Comparison of ENCODE assay signal across 8 cellular contexts in the genomic region with DNA sequence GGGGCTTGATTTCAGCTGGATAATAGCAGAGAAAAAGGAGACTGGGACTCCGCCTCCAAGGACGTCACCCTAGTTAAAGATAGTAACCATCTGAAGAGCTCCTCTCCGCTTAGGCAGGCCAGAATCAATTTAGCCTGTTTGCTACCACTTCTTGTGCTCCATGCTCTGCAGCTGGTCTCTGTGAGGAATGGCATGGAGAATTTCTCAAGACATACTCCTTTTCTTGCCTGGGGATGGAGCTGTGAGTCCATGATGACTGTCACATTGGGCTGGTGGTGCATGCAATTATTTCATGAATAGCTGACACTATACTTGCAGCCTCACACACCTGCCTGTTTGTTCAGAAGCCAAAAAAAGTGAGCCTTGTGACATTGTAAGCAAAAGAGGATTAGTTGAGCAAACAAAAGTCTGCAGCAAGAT.
A peak's percentile ranks its signal among the peaks of the same experiment; 100 is the strongest.
DNase-seq lines count a peak whose midpoint lies in the region; ATAC-seq and TF ChIP-seq lines count a peak whose summit lies in the region.

No MANE protein-coding gene starts in this region.

- H3K4me3 ChIP-seq in GM12865 (ENCODE audit: low read depth, low read length) (no peak overlapping the region), neural progenitor cell (no peak overlapping the region)

- H3K79me2 ChIP-seq in neural progenitor cell (ENCODE audit: low read depth) = no peaks in the 10 kb centered on the region

- H3K27ac ChIP-seq in neural progenitor cell = peak overlapping the region; percentile 49

- DNase-seq in GM12865 (ENCODE audit: low read depth) (peak; percentile 31), NCI-H1417 treated with DMSO at 0.1 percent for 48 hours (lab: John Stamatoyannopoulos, UW) (peak; percentile 67), amniotic epithelial cell (ENCODE audit: low read depth) (peak; percentile 26), neural progenitor cell (ENCODE audit: low spot score) (peak; percentile 63)
- DNase-seq in stimulated activated naive CD4-positive, alpha-beta T cell treated with Interleukin-2 at 50 U/mL for 16 hours (lab: John Stamatoyannopoulos, UW) = no peak

- H3K4me3 Mint-ChIP-seq in neural progenitor cell = no peak overlapping the region

- peak overlapping the region; percentile 97 for H2AFZ ChIP-seq in neural progenitor cell (replicated peaks)

- H3K9me3 Mint-ChIP-seq in neural progenitor cell = peaks cover 15% of the 10 kb centered on the region

- no peaks in the 10 kb centered on the region for H3K27me3 ChIP-seq in neural progenitor cell

- TF ChIP-seq CTCF in GM12865 (IDR thresholded peaks at IDR 0.05; ENCODE audit: insufficient read depth, low read depth, low read length, missing control alignments) = peak; percentile 26
- TF ChIP-seq CTCF in neural progenitor cell (IDR thresholded peaks at IDR 0.05) = peak; percentile 44

- no peaks in the 10 kb centered on the region for H3K36me3 ChIP-seq in neural progenitor cell

- H3K27ac Mint-ChIP-seq in neural progenitor cell = no peak overlapping the region

- peaks cover 20% of the 10 kb centered on the region for H3F3A ChIP-seq in neural progenitor cell (ENCODE audit: low read depth)

- H3K9me3 ChIP-seq in neural progenitor cell (ENCODE audit: low read depth) = peaks cover 6% of the 10 kb centered on the region

- no peaks in the 10 kb centered on the region for H4K20me1 ChIP-seq in neural progenitor cell (ENCODE audit: low read depth)

- H3K4me1 Mint-ChIP-seq in neural progenitor cell = peaks cover 10% of the 10 kb centered on the region

- no peak overlapping the region for H3K9ac ChIP-seq in neural progenitor cell

- ATAC-seq in HG03025 (IDR thresholded peaks at IDR 0.05; ENCODE audit: low FRiP score, unreplicated experiment) = no peak
- ATAC-seq in HG02852 (IDR thresholded peaks at IDR 0.05; ENCODE audit: unreplicated experiment) = no peak
- no peak for ATAC-seq in GM18909 (IDR thresholded peaks at IDR 0.05; ENCODE audit: poor library complexity, unreplicated experiment)

- peaks cover 2% of the 10 kb centered on the region for H3K27me3 Mint-ChIP-seq in neural progenitor cell (ENCODE audit: insufficient read depth, low read depth)

- peak overlapping the region; percentile 57 for H3K4me2 ChIP-seq in neural progenitor cell

- H3K4me1 ChIP-seq in neural progenitor cell = peaks cover 15% of the 10 kb centered on the region

- peaks cover 2% of the 10 kb centered on the region for H3K36me3 Mint-ChIP-seq in neural progenitor cell
